1 cellular context compared by ENCODE assay signal in the genomic region with DNA sequence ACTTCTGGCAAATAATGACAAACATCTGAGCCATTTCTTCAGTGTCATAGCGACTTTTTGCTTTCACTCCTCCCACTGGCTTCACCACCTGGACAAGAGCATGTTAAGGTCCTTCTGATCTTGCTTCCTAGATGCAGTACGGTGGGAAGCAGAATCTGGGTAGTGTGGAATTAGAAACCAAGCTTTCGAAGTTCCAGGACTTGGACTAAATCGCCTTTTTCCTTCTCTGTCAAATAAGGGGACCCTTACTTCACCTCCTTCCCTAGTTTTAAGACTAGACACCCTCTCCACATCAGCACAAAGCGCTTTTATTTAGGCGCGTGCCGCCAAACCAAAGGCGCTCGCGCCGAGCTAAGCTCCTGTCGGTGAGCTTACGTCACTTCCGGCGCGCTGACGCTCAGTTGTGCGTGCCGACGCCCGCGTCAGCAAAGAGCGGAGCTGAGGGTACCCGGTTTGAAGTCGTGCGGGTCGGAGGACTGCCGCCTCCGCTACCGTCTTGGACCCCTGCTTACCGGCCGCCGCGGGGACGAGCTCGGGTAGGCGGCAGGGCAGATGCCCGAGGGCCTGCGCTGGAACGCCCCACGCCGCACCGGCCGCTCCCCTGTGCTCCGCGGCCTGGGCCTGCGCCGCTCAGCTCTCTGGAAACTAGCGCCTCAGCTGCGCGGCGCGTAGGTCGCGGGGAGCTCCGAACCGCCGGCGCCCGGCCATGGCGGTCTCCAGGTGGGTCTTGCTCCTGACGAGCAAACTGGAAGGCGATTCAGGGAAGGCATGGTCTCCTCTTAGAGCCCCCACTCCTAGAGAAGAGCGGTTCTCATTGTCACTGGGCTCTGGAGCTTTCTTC.
TF ChIP-seq lines count a peak whose summit lies in the region.

A gene (plus strand): TSS at position 400 of the 841 bp plus-strand sequence. CDS start 307 bp downstream, at position 707.

TF ChIP-seq in HepG2, 621 proteins besides CTCF, POLR2A, EP300 and RAD21 (continued from another document and continues in another):
- TF ChIP-seq ZNF724P (CRISPR knock-in tag; IDR thresholded peaks at IDR 0.05; ENCODE audit: borderline replicate concordance) (peak; percentile 41; the same call in 1 of the 2 replicates), POLR2AphosphoS2 (IDR thresholded peaks at IDR 0.05; ENCODE audit: low read depth, low read length) (no peak), ZNF33B (CRISPR knock-in tag; IDR thresholded peaks at IDR 0.05) (no peak; the same call in none of the 2 replicates), RELA (CRISPR knock-in tag; IDR thresholded peaks at IDR 0.05) (0 out of 2 replicates have a peak, but pooled peaks have one; percentile 37), ZNF432 (CRISPR knock-in tag; IDR thresholded peaks at IDR 0.05; ENCODE audit: borderline replicate concordance) (no peak), PCBP2 (optimal IDR thresholded peaks at IDR 0.05; ENCODE audit: low read depth, low read length, poor library complexity, severe bottlenecking) (no peak), ZNF616 (CRISPR knock-in tag; IDR thresholded peaks at IDR 0.05; ENCODE audit: low read depth) (peak; percentile 86; the same call in 1 of the 2 replicates), NFATC3 (CRISPR knock-in tag; IDR thresholded peaks at IDR 0.05) (peak; percentile 21; the same call in 1 of the 2 replicates), RNF2 (conservative IDR thresholded peaks at IDR 0.05; ENCODE audit: low read depth) (peak; percentile 74; the same call in 1 of the 2 replicates), SMARCE1 (IDR thresholded peaks at IDR 0.05; ENCODE audit: borderline replicate concordance) (no peak), ARNT2 (CRISPR knock-in tag; IDR thresholded peaks at IDR 0.05; ENCODE audit: low read depth) (peak; percentile 95), SUZ12 (IDR thresholded peaks at IDR 0.05; ENCODE audit: low read depth, low read length) (no peak), SKI (IDR thresholded peaks at IDR 0.05; ENCODE audit: partially characterized antibody) (no peak), POLR2AphosphoS5 (IDR thresholded peaks at IDR 0.05; ENCODE audit: low read depth, low read length) (peak; percentile 98), HOXA9 (CRISPR knock-in tag; IDR thresholded peaks at IDR 0.05; ENCODE audit: borderline replicate concordance) (0 out of 2 replicates have a peak, but pooled peaks have one; percentile 48), KLF11 (CRISPR knock-in tag; IDR thresholded peaks at IDR 0.05) (no peak), HDAC6 (IDR thresholded peaks at IDR 0.05; ENCODE audit: low read depth, low read length) (no peak), HMG20B (CRISPR knock-in tag; conservative IDR thresholded peaks at IDR 0.05) (no peak), ZNF17 (CRISPR knock-in tag; IDR thresholded peaks at IDR 0.05) (peak; percentile 62; the same call in 1 of the 2 replicates), CCDC6 (CRISPR knock-in tag; IDR thresholded peaks at IDR 0.05) (peak; percentile 52; the same call in 1 of the 2 replicates), PCBP1 (IDR thresholded peaks at IDR 0.05; ENCODE audit: borderline replicate concordance, low read depth, low read length) (no peak), TRIM24 (CRISPR knock-in tag; IDR thresholded peaks at IDR 0.05) (no peak), ZNF451 (CRISPR knock-in tag; IDR thresholded peaks at IDR 0.05) (peak; percentile 96; the same call in 1 of the 2 replicates), ZNF839 (CRISPR knock-in tag; IDR thresholded peaks at IDR 0.05; ENCODE audit: borderline replicate concordance) (peak; percentile 77; the same call in 1 of the 2 replicates), MBNL3 (CRISPR knock-in tag; conservative IDR thresholded peaks at IDR 0.05) (no peak), PRPF4 (IDR thresholded peaks at IDR 0.05; ENCODE audit: low read depth, low read length, poor library complexity, severe bottlenecking) (no peak), MTF2 (CRISPR knock-in tag; IDR thresholded peaks at IDR 0.05; ENCODE audit: borderline replicate concordance) (no peak), ZNF3 (CRISPR knock-in tag; IDR thresholded peaks at IDR 0.05) (no peak), ZNF382 (CRISPR knock-in tag; IDR thresholded peaks at IDR 0.05; ENCODE audit: borderline replicate concordance) (no peak), CBFB (CRISPR knock-in tag; IDR thresholded peaks at IDR 0.05) (peak; percentile 30; the same call in 1 of the 2 replicates), ZNF749 (CRISPR knock-in tag; IDR thresholded peaks at IDR 0.05; ENCODE audit: borderline replicate concordance) (no peak; the same call in 1 of the 2 replicates), SP5 (CRISPR knock-in tag; IDR thresholded peaks at IDR 0.05; ENCODE audit: borderline replicate concordance, low read depth) (no peak), ZNF431 (CRISPR knock-in tag; IDR thresholded peaks at IDR 0.05; ENCODE audit: borderline replicate concordance, low read depth) (peak; percentile 91), RBM39 (IDR thresholded peaks at IDR 0.05; ENCODE audit: low read depth, low read length, poor library complexity, severe bottlenecking) (peak; percentile 26), ZKSCAN8 (CRISPR knock-in tag; IDR thresholded peaks at IDR 0.05; ENCODE audit: borderline replicate concordance) (peak; percentile 38; the same call in 1 of the 2 replicates), ZNF607 (CRISPR knock-in tag; IDR thresholded peaks at IDR 0.05; ENCODE audit: borderline replicate concordance) (peak; percentile 92), ZNF180 (CRISPR knock-in tag; IDR thresholded peaks at IDR 0.05; ENCODE audit: borderline replicate concordance, low read depth) (no peak), ZBTB1 (CRISPR knock-in tag; IDR thresholded peaks at IDR 0.05; ENCODE audit: borderline replicate concordance) (0 out of 2 replicates have a peak, but pooled peaks have one; percentile 9), HCFC1 (IDR thresholded peaks at IDR 0.05; ENCODE audit: low read depth, low read length) (peak; percentile 38), ZBTB21 (CRISPR knock-in tag; IDR thresholded peaks at IDR 0.05) (peak; percentile 77), NFYB (CRISPR knock-in tag; IDR thresholded peaks at IDR 0.05) (0 out of 2 replicates have a peak, but pooled peaks have one; percentile 45), SNRNP70 (IDR thresholded peaks at IDR 0.05; ENCODE audit: low read depth, low read length) (no peak)
- TF ChIP-seq, protein P1, sequence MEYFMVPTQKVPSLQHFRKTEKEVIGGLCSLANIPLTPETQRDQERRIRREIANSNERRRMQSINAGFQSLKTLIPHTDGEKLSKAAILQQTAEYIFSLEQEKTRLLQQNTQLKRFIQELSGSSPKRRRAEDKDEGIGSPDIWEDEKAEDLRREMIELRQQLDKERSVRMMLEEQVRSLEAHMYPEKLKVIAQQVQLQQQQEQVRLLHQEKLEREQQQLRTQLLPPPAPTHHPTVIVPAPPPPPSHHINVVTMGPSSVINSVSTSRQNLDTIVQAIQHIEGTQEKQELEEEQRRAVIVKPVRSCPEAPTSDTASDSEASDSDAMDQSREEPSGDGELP (IDR thresholded peaks at IDR 0.05; ENCODE audit: borderline replicate concordance, low read depth): peak; percentile 59; the same call in 1 of the 2 replicates
- TF ChIP-seq, protein P2, sequence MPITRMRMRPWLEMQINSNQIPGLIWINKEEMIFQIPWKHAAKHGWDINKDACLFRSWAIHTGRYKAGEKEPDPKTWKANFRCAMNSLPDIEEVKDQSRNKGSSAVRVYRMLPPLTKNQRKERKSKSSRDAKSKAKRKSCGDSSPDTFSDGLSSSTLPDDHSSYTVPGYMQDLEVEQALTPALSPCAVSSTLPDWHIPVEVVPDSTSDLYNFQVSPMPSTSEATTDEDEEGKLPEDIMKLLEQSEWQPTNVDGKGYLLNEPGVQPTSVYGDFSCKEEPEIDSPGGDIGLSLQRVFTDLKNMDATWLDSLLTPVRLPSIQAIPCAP (CRISPR knock-in tag; IDR thresholded peaks at IDR 0.05; ENCODE audit: low read depth): peak; percentile 48; the same call in 1 of the 2 replicates
- TF ChIP-seq, protein P3, sequence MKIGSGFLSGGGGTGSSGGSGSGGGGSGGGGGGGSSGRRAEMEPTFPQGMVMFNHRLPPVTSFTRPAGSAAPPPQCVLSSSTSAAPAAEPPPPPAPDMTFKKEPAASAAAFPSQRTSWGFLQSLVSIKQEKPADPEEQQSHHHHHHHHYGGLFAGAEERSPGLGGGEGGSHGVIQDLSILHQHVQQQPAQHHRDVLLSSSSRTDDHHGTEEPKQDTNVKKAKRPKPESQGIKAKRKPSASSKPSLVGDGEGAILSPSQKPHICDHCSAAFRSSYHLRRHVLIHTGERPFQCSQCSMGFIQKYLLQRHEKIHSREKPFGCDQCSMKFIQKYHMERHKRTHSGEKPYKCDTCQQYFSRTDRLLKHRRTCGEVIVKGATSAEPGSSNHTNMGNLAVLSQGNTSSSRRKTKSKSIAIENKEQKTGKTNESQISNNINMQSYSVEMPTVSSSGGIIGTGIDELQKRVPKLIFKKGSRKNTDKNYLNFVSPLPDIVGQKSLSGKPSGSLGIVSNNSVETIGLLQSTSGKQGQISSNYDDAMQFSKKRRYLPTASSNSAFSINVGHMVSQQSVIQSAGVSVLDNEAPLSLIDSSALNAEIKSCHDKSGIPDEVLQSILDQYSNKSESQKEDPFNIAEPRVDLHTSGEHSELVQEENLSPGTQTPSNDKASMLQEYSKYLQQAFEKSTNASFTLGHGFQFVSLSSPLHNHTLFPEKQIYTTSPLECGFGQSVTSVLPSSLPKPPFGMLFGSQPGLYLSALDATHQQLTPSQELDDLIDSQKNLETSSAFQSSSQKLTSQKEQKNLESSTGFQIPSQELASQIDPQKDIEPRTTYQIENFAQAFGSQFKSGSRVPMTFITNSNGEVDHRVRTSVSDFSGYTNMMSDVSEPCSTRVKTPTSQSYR (CRISPR knock-in tag; IDR thresholded peaks at IDR 0.05; ENCODE audit: borderline replicate concordance): peak; percentile 22; the same call in 1 of the 2 replicates
- TF ChIP-seq, protein P4, sequence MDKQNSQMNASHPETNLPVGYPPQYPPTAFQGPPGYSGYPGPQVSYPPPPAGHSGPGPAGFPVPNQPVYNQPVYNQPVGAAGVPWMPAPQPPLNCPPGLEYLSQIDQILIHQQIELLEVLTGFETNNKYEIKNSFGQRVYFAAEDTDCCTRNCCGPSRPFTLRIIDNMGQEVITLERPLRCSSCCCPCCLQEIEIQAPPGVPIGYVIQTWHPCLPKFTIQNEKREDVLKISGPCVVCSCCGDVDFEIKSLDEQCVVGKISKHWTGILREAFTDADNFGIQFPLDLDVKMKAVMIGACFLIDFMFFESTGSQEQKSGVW (CRISPR knock-in tag; IDR thresholded peaks at IDR 0.05; ENCODE audit: borderline replicate concordance): no peak
- TF ChIP-seq, protein P5, sequence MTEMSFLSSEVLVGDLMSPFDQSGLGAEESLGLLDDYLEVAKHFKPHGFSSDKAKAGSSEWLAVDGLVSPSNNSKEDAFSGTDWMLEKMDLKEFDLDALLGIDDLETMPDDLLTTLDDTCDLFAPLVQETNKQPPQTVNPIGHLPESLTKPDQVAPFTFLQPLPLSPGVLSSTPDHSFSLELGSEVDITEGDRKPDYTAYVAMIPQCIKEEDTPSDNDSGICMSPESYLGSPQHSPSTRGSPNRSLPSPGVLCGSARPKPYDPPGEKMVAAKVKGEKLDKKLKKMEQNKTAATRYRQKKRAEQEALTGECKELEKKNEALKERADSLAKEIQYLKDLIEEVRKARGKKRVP (CRISPR knock-in tag; IDR thresholded peaks at IDR 0.05): peak in 1 of 2 experiments; percentile 81; a peak in 2 of 4 replicates
- TF ChIP-seq, protein P6, sequence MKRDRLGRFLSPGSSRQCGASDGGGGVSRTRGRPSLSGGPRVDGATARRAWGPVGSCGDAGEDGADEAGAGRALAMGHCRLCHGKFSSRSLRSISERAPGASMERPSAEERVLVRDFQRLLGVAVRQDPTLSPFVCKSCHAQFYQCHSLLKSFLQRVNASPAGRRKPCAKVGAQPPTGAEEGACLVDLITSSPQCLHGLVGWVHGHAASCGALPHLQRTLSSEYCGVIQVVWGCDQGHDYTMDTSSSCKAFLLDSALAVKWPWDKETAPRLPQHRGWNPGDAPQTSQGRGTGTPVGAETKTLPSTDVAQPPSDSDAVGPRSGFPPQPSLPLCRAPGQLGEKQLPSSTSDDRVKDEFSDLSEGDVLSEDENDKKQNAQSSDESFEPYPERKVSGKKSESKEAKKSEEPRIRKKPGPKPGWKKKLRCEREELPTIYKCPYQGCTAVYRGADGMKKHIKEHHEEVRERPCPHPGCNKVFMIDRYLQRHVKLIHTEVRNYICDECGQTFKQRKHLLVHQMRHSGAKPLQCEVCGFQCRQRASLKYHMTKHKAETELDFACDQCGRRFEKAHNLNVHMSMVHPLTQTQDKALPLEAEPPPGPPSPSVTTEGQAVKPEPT (CRISPR knock-in tag; IDR thresholded peaks at IDR 0.05; ENCODE audit: low read depth): peak; percentile 88; the same call in 1 of the 2 replicates
- TF ChIP-seq, protein P7, sequence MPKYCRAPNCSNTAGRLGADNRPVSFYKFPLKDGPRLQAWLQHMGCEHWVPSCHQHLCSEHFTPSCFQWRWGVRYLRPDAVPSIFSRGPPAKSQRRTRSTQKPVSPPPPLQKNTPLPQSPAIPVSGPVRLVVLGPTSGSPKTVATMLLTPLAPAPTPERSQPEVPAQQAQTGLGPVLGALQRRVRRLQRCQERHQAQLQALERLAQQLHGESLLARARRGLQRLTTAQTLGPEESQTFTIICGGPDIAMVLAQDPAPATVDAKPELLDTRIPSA (CRISPR knock-in tag; IDR thresholded peaks at IDR 0.05; ENCODE audit: borderline replicate concordance): 0 out of 2 replicates have a peak, but pooled peaks have one; percentile 69
- TF ChIP-seq, protein P8, sequence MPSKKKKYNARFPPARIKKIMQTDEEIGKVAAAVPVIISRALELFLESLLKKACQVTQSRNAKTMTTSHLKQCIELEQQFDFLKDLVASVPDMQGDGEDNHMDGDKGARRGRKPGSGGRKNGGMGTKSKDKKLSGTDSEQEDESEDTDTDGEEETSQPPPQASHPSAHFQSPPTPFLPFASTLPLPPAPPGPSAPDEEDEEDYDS (CRISPR knock-in tag; IDR thresholded peaks at IDR 0.05): peak; percentile 82
- TF ChIP-seq, protein P9, sequence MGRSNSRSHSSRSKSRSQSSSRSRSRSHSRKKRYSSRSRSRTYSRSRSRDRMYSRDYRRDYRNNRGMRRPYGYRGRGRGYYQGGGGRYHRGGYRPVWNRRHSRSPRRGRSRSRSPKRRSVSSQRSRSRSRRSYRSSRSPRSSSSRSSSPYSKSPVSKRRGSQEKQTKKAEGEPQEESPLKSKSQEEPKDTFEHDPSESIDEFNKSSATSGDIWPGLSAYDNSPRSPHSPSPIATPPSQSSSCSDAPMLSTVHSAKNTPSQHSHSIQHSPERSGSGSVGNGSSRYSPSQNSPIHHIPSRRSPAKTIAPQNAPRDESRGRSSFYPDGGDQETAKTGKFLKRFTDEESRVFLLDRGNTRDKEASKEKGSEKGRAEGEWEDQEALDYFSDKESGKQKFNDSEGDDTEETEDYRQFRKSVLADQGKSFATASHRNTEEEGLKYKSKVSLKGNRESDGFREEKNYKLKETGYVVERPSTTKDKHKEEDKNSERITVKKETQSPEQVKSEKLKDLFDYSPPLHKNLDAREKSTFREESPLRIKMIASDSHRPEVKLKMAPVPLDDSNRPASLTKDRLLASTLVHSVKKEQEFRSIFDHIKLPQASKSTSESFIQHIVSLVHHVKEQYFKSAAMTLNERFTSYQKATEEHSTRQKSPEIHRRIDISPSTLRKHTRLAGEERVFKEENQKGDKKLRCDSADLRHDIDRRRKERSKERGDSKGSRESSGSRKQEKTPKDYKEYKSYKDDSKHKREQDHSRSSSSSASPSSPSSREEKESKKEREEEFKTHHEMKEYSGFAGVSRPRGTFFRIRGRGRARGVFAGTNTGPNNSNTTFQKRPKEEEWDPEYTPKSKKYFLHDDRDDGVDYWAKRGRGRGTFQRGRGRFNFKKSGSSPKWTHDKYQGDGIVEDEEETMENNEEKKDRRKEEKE (IDR thresholded peaks at IDR 0.05): no peak
- TF ChIP-seq, protein P10, sequence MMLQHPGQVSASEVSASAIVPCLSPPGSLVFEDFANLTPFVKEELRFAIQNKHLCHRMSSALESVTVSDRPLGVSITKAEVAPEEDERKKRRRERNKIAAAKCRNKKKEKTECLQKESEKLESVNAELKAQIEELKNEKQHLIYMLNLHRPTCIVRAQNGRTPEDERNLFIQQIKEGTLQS (CRISPR knock-in tag; IDR thresholded peaks at IDR 0.05): peak; percentile 75
